Comparison of ENCODE assay signal across 28 cellular contexts in genomic region chr6:152905551-152906299, GRCh38.
"Had no signal": no experiment of that assay in that cellular context is flagged by ENCODE, and none has a peak within 500 bp of the region (broad histone marks: within the 10 kb centered on the region; RNA-seq: fewer than 3 reads in every experiment).

No MANE protein-coding gene starts in this region.

- ATAC-seq: activated CD8-positive, alpha-beta memory T cell treated with anti-CD3 and anti-CD28 coated beads, Interleukin-2, amount 10 ng/mL, durations not matched to agents 7 days and 5 days; activated naive CD4-positive, alpha-beta T cell treated with anti-CD3 and anti-CD28 coated beads, Interleukin-2, amount 50 U/mL, for 72 hours; activated naive CD8-positive, alpha-beta T cell treated with anti-CD3 and anti-CD28 coated beads, Interleukin-2, amount 50 U/mL, for 24 hours; PC-3; WTC11 had no signal

- H3K4me1 Mint-ChIP-seq: activated CD8-positive, alpha-beta memory T cell treated with anti-CD3 and anti-CD28 coated beads, Interleukin-2, amount 10 ng/mL, durations not matched to agents 7 days and 5 days; activated naive CD8-positive, alpha-beta T cell treated with anti-CD3 and anti-CD28 coated beads, Interleukin-2, amount 50 U/mL, for 24 hours; IgD-negative memory B cell had no signal

- H3K9me3 Mint-ChIP-seq: activated naive CD4-positive, alpha-beta T cell treated with anti-CD3 and anti-CD28 coated beads, Interleukin-2, amount 50 U/mL, for 72 hours; activated naive CD8-positive, alpha-beta T cell treated with anti-CD3 and anti-CD28 coated beads, Interleukin-2, amount 50 U/mL, for 24 hours; activated T-cell treated with anti-CD3 and anti-CD28 coated beads, Interleukin-2, amount 50 U/mL, for 24 hours; activated T-helper 1 cell treated with anti-CD3 and anti-CD28 coated beads, Interleukin-12 subunit alpha, Interleukin-12 subunit beta, Interleukin-2, Interleukin-4 antibody, amounts not matched to agents 30 ng/mL and 10 ng/mL and 1 ng/mL, durations not matched to agents 14 hours and 24 hours and 36 hours; WTC11 had no signal

- H3K27me3 Mint-ChIP-seq: activated naive CD8-positive, alpha-beta T cell treated with anti-CD3 and anti-CD28 coated beads, Interleukin-2, amount 50 U/mL, for 24 hours; brain had no signal

- H3K36me3 Mint-ChIP-seq: activated CD8-positive, alpha-beta memory T cell treated with anti-CD3 and anti-CD28 coated beads, Interleukin-2, amount 10 ng/mL, durations not matched to agents 7 days and 5 days; activated naive CD4-positive, alpha-beta T cell treated with anti-CD3 and anti-CD28 coated beads, Interleukin-2, amount 50 U/mL, for 72 hours; brain; IgD-negative memory B cell; WTC11 had no signal

- H3K27ac Mint-ChIP-seq: activated CD8-positive, alpha-beta memory T cell treated with anti-CD3 and anti-CD28 coated beads, Interleukin-2, amount 10 ng/mL, durations not matched to agents 7 days and 5 days; activated naive CD4-positive, alpha-beta T cell treated with anti-CD3 and anti-CD28 coated beads, Interleukin-2, amount 50 U/mL, for 72 hours; activated naive CD8-positive, alpha-beta T cell treated with anti-CD3 and anti-CD28 coated beads, Interleukin-2, amount 50 U/mL, for 24 hours; activated T-cell treated with anti-CD3 and anti-CD28 coated beads, Interleukin-2, amount 50 U/mL, for 24 hours; activated T-helper 1 cell treated with anti-CD3 and anti-CD28 coated beads, Interleukin-12 subunit alpha, Interleukin-12 subunit beta, Interleukin-2, Interleukin-4 antibody, amounts not matched to agents 30 ng/mL and 10 ng/mL and 1 ng/mL, durations not matched to agents 14 hours and 24 hours and 36 hours; brain; IgD-negative memory B cell; WTC11 had no signal

- H3K4me2 ChIP-seq: KMS-11 had no signal

- H3K4me3 Mint-ChIP-seq: activated CD8-positive, alpha-beta memory T cell treated with anti-CD3 and anti-CD28 coated beads, Interleukin-2, amount 10 ng/mL, durations not matched to agents 7 days and 5 days; activated naive CD8-positive, alpha-beta T cell treated with anti-CD3 and anti-CD28 coated beads, Interleukin-2, amount 50 U/mL, for 24 hours; activated T-cell treated with anti-CD3 and anti-CD28 coated beads, Interleukin-2, amount 50 U/mL, for 24 hours; activated T-helper 1 cell treated with anti-CD3 and anti-CD28 coated beads, Interleukin-12 subunit alpha, Interleukin-12 subunit beta, Interleukin-2, Interleukin-4 antibody, amounts not matched to agents 30 ng/mL and 10 ng/mL and 1 ng/mL, durations not matched to agents 14 hours and 24 hours and 36 hours; brain; IgD-negative memory B cell; WTC11 had no signal

- DNase-seq: activated CD4-positive, alpha-beta T cell treated with anti-CD3 and anti-CD28 coated beads for 48 hours; activated CD4-positive, alpha-beta T cell treated with anti-CD3 and anti-CD28 coated beads, Interleukin-2, amount 50 U/mL, for 4 hours; activated CD4-positive, CD25-positive, alpha-beta regulatory T cell treated with anti-CD3 and anti-CD28 coated beads, Interleukin-2, amount 50 U/mL, for 72 hours; activated CD8-positive, alpha-beta memory T cell treated with anti-CD3 and anti-CD28 coated beads, Interleukin-2, amount 10 ng/mL, durations not matched to agents 7 days and 5 days; activated effector memory CD4-positive, alpha-beta T cell treated with Interleukin-2 at 50 U/mL for 16 hours; activated naive CD4-positive, alpha-beta T cell treated with Interleukin-2 at 50 U/mL for 16 hours; activated naive CD8-positive, alpha-beta T cell treated with anti-CD3 and anti-CD28 coated beads, Interleukin-2, amount 50 U/mL, for 24 hours; activated T-cell treated with anti-CD3 and anti-CD28 coated beads, Interleukin-2, amount 50 U/mL, for 24 hours; amygdala; NCI-H1092; NCI-H1417 treated with DMSO at 0.1 percent for 48 hours; NCI-H1694; NCI-H2029; NCI-H2107; NCI-H2171 treated with DMSO at 0.1 percent for 48 hours; NCI-H345; NCI-H524; PC-3; SHP77; T-helper 1 cell had no signal

- FAIRE-seq: astrocyte, RCC 7860 had no signal

- H3K9ac ChIP-seq: KMS-11 had no signal

- H3K27ac ChIP-seq: KMS-11 had no signal
